8 cellular contexts compared by ENCODE assay signal in the genomic region with DNA sequence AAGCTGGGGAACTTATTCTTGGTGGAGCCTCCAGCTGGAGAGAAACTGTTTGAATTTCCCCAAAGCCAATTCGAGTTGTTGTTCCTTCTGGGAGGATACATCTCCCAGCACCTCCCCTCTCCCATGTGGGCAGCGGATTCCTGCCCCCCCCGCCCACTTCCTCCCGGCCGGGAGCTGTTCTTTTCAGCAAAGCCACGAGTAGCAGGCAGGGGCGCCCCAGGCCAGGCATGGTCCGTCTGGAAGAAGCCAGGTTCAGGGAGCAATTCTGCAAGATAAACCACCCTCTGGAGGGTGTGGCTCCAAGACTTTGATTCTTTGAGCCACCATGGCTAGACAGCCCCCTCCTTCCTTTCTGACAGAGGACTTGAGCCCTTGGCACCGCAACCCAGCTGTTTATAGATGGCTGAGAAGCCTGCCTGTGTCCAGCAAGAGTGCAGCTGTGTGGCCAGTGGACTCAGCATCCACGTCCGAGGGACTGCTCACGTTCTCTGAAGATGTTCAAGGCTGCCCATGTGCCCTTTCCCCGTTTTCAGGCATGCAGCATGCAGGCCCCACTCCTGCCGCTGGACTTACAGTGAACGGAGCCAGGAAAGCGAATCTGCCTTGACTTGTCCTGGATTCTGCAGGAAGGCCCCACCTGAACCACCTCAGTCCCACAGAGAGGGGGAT.
DNase-seq lines count a peak whose midpoint lies in the region; ATAC-seq and TF ChIP-seq lines count a peak whose summit lies in the region.

No MANE protein-coding gene starts in this region.

- peaks cover 14% of the 10 kb centered on the region for H3K4me1 ChIP-seq in HUES48 (ENCODE audit: control insufficient read depth, insufficient read depth, low read length)
- peaks cover 0 to 16% of the 10 kb centered on the region in 2 donors for H3K4me1 ChIP-seq in thoracic aorta (ENCODE audit: control insufficient read depth in 1 of 2, low read depth in 2 of 2)

- H3K27ac ChIP-seq in HUES48 (ENCODE audit: low read depth, low read length) (peak overlapping the region; percentile 84), cingulate gyrus (ENCODE audit: low read depth, low read length) (peak overlapping the region; percentile 50), thoracic aorta (peak overlapping the region in 1 of 2 donors; percentile 39)

- ATAC-seq in left colon: peak; percentile 71
- peak; percentile 72 for ATAC-seq in thoracic aorta (ENCODE audit: insufficient number of reproducible peaks, low FRiP score, low read depth)
- ATAC-seq in HG03432 (IDR thresholded peaks at IDR 0.05; ENCODE audit: unreplicated experiment): no peak

- DNase-seq in left colon (peak; percentile 67 to 73), thoracic aorta (ENCODE audit: low spot score) (no peak), superior temporal gyrus (ENCODE audit: extremely low spot score) (no peak)
- DNase-seq in effector CD4-positive, alpha-beta T cell: no peak
- no peak for DNase-seq in stimulated activated CD4-positive, alpha-beta T cell treated with anti-CD3 and anti-CD28 coated beads, Interleukin-12 subunit alpha, Interleukin-12 subunit beta, amount 100 ng/mL, for 4 hours

- peak overlapping the region; percentile 35; the same call in 1 of the 2 replicates for H3K9ac ChIP-seq in HUES48 (ENCODE audit: low read depth, low read length)

- no peaks in the 10 kb centered on the region for H3K27me3 ChIP-seq in HUES48 (ENCODE audit: control insufficient read depth, insufficient read depth, low read length)
- no peaks in the 10 kb centered on the region for H3K27me3 ChIP-seq in thoracic aorta (replicated peaks; ENCODE audit: insufficient read depth)

- H3K4me3 ChIP-seq in HUES48 (ENCODE audit: low read depth, low read length) (peak overlapping the region; percentile 40), thoracic aorta (peak overlapping the region; percentile 72)

- TF ChIP-seq CTCF in thoracic aorta (IDR thresholded peaks at IDR 0.05): peak; percentile 25

- no peaks in the 10 kb centered on the region for H3K36me3 ChIP-seq in HUES48 (ENCODE audit: control insufficient read depth, insufficient read depth, low read length)
- no peaks in the 10 kb centered on the region for H3K36me3 ChIP-seq in thoracic aorta

- no peaks in the 10 kb centered on the region for H3K9me3 ChIP-seq in HUES48 (ENCODE audit: control insufficient read depth, insufficient read depth, low read length)
- H3K9me3 ChIP-seq in thoracic aorta: no peaks in the 10 kb centered on the region

- intact Hi-C loops in left colon (cut with DNase I, micrococcal nuclease): no loop called here

Comparison
In these comparisons a context has a peak if more than half of its experiments do, and no peak if none do; other contexts are left out.
1. DNase-seq: peak in left colon (2 of 2); none in thoracic aorta (single experiment), superior temporal gyrus (single experiment), effector CD4-positive, alpha-beta T cell (single experiment) and stimulated activated CD4-positive, alpha-beta T cell treated with anti-CD3 and anti-CD28 coated beads, Interleukin-12 subunit alpha, Interleukin-12 subunit beta, amount 100 ng/mL, for 4 hours (single experiment).